1 cellular context compared by ENCODE assay signal in genomic region chr12:31368666-31369361, GRCh38.
TF ChIP-seq lines count a peak whose summit lies in the region.

No MANE protein-coding gene starts in this region.

TF ChIP-seq in A549, 52 proteins besides CTCF, POLR2A, EP300 and RAD21 (continued from another document):
- TF ChIP-seq, protein P1, sequence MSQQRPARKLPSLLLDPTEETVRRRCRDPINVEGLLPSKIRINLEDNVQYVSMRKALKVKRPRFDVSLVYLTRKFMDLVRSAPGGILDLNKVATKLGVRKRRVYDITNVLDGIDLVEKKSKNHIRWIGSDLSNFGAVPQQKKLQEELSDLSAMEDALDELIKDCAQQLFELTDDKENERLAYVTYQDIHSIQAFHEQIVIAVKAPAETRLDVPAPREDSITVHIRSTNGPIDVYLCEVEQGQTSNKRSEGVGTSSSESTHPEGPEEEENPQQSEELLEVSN (IDR thresholded peaks at IDR 0.05; ENCODE audit: borderline replicate concordance, low read depth): no peak
- TF ChIP-seq SMC3 (IDR thresholded peaks at IDR 0.05) (no peak), JUN (IDR thresholded peaks at IDR 0.05) (no peak), HMGXB4 (CRISPR knock-in tag; IDR thresholded peaks at IDR 0.05; ENCODE audit: borderline replicate concordance) (no peak), FOSL2 (IDR thresholded peaks at IDR 0.05) (no peak), FOSL2 (CRISPR knock-in tag; IDR thresholded peaks at IDR 0.05) (no peak), ZFP36 (IDR thresholded peaks at IDR 0.05; ENCODE audit: borderline replicate concordance, partially characterized antibody) (no peak)
